ENCODE assay signal across 1 cellular context in genomic region chr1:169586395-169587255, GRCh38.
A peak's percentile ranks its signal among the peaks of the same experiment; 100 is the strongest.
TF ChIP-seq lines count a peak whose summit lies in the region.

F5 (minus strand) TSS chr1:169586481; CDS start chr1:169586386, 95 bp downstream.

TF ChIP-seq in HepG2, 621 proteins besides CTCF, POLR2A, EP300 and RAD21 (continued from another document and continues in another):
- TF ChIP-seq HNF1A (IDR thresholded peaks at IDR 0.05; ENCODE audit: low read depth) (no peak), HNF1A (CRISPR knock-in tag; IDR thresholded peaks at IDR 0.05; ENCODE audit: borderline replicate concordance) (peak; percentile 61; the same call in 1 of the 2 replicates), ZNF484 (CRISPR knock-in tag; IDR thresholded peaks at IDR 0.05; ENCODE audit: borderline replicate concordance, low read depth) (no peak), ARNT (IDR thresholded peaks at IDR 0.05) (no peak), ZBTB2 (CRISPR knock-in tag; IDR thresholded peaks at IDR 0.05; ENCODE audit: low read depth) (no peak), ZZZ3 (CRISPR knock-in tag; IDR thresholded peaks at IDR 0.05; ENCODE audit: borderline replicate concordance) (no peak), MATR3 (CRISPR knock-in tag; IDR thresholded peaks at IDR 0.05) (no peak), ZFP41 (CRISPR knock-in tag; IDR thresholded peaks at IDR 0.05; ENCODE audit: borderline replicate concordance) (no peak), PHB2 (IDR thresholded peaks at IDR 0.05; ENCODE audit: partially characterized antibody) (no peak), ZNF260 (CRISPR knock-in tag; IDR thresholded peaks at IDR 0.05; ENCODE audit: borderline replicate concordance, low read depth) (no peak), FOSL2 (CRISPR knock-in tag; IDR thresholded peaks at IDR 0.05) (peak; percentile 26; the same call in 1 of the 2 replicates), ELF4 (CRISPR knock-in tag; IDR thresholded peaks at IDR 0.05; ENCODE audit: borderline replicate concordance) (no peak), CEBPG (CRISPR knock-in tag; IDR thresholded peaks at IDR 0.05) (peak; percentile 54), ZNF562 (CRISPR knock-in tag; IDR thresholded peaks at IDR 0.05; ENCODE audit: borderline replicate concordance) (no peak), TFDP1 (CRISPR knock-in tag; IDR thresholded peaks at IDR 0.05; ENCODE audit: borderline replicate concordance) (peak; percentile 33; the same call in 1 of the 2 replicates), ZNF660 (CRISPR knock-in tag; IDR thresholded peaks at IDR 0.05; ENCODE audit: borderline replicate concordance, low read depth) (no peak), ZNF326 (CRISPR knock-in tag; IDR thresholded peaks at IDR 0.05; ENCODE audit: borderline replicate concordance) (no peak), ELF1 (CRISPR knock-in tag; IDR thresholded peaks at IDR 0.05) (peak; percentile 67; the same call in 1 of the 2 replicates), ZC3H4 (CRISPR knock-in tag; IDR thresholded peaks at IDR 0.05; ENCODE audit: borderline replicate concordance) (peak; percentile 48), NR2F2 (IDR thresholded peaks at IDR 0.05; ENCODE audit: borderline replicate concordance, low read depth) (peak; percentile 29; the same call in 1 of the 2 replicates), STAT5B (CRISPR knock-in tag; IDR thresholded peaks at IDR 0.05) (no peak), ZSCAN29 (CRISPR knock-in tag; conservative IDR thresholded peaks at IDR 0.05) (peak; percentile 91; the same call in 1 of the 2 replicates), FOXM1 (CRISPR knock-in tag; IDR thresholded peaks at IDR 0.05) (no peak), HNF1B (CRISPR knock-in tag; IDR thresholded peaks at IDR 0.05) (peak; percentile 28; the same call in 1 of the 2 replicates), ZNF816 (CRISPR knock-in tag; IDR thresholded peaks at IDR 0.05; ENCODE audit: borderline replicate concordance) (no peak), ZFP90 (CRISPR knock-in tag; IDR thresholded peaks at IDR 0.05; ENCODE audit: borderline replicate concordance) (peak; percentile 88; the same call in 1 of the 2 replicates), ZNF317 (CRISPR knock-in tag; IDR thresholded peaks at IDR 0.05) (0 out of 2 replicates have a peak, but pooled peaks have one; percentile 71), PTBP1 (IDR thresholded peaks at IDR 0.05; ENCODE audit: low read depth, low read length, poor library complexity, severe bottlenecking) (no peak), ZNF550 (CRISPR knock-in tag; IDR thresholded peaks at IDR 0.05; ENCODE audit: borderline replicate concordance) (no peak), ZGPAT (CRISPR knock-in tag; IDR thresholded peaks at IDR 0.05) (peak; percentile 65), RNF2 (conservative IDR thresholded peaks at IDR 0.05; ENCODE audit: low read depth) (no peak), PRDM15 (CRISPR knock-in tag; IDR thresholded peaks at IDR 0.05) (peak; percentile 62), ZNF543 (CRISPR knock-in tag; IDR thresholded peaks at IDR 0.05) (0 out of 2 replicates have a peak, but pooled peaks have one; percentile 6), TCF12 (IDR thresholded peaks at IDR 0.05) (no peak), TCF12 (CRISPR knock-in tag; IDR thresholded peaks at IDR 0.05) (no peak), ZNF18 (CRISPR knock-in tag; IDR thresholded peaks at IDR 0.05; ENCODE audit: insufficient replicate concordance) (peak; percentile 93), ZNF574 (CRISPR knock-in tag; IDR thresholded peaks at IDR 0.05) (peak; percentile 84), ZNF775 (CRISPR knock-in tag; IDR thresholded peaks at IDR 0.05; ENCODE audit: borderline replicate concordance) (no peak), PITX1 (CRISPR knock-in tag; IDR thresholded peaks at IDR 0.05) (peak; percentile 79), FOXA1 (IDR thresholded peaks at IDR 0.05) (no peak), FOXA1 (CRISPR knock-in tag; IDR thresholded peaks at IDR 0.05) (peak; percentile 35; the same call in 1 of the 2 replicates), ZNF570 (CRISPR knock-in tag; IDR thresholded peaks at IDR 0.05; ENCODE audit: borderline replicate concordance) (no peak), GATAD2A (CRISPR knock-in tag; IDR thresholded peaks at IDR 0.05) (peak; percentile 75), GATA4 (IDR thresholded peaks at IDR 0.05; ENCODE audit: borderline replicate concordance, low read depth) (no peak; the same call in 1 of the 2 replicates), TOPORS (CRISPR knock-in tag; IDR thresholded peaks at IDR 0.05) (peak; percentile 80; the same call in 1 of the 2 replicates), ATF7-NPFF (CRISPR knock-in tag; IDR thresholded peaks at IDR 0.05; ENCODE audit: low read depth) (no peak; the same call in 1 of the 2 replicates), KDM6A (CRISPR knock-in tag; IDR thresholded peaks at IDR 0.05; ENCODE audit: low read depth) (peak; percentile 60; the same call in 1 of the 2 replicates), YEATS4 (CRISPR knock-in tag; IDR thresholded peaks at IDR 0.05; ENCODE audit: borderline replicate concordance) (peak; percentile 88), MXD4 (CRISPR knock-in tag; IDR thresholded peaks at IDR 0.05) (peak; percentile 62)
